ENCODE assay signal across 22 cellular contexts in genomic region chr10:116636976-116637375, GRCh38. TPM values are rescaled to one million over a fixed set of nuclear protein-coding genes. Genes with fewer than 3 reads are reported as not detected.
DNase-seq lines count a peak whose midpoint lies in the region; ATAC-seq, FAIRE-seq and TF ChIP-seq lines count a peak whose summit lies in the region.
"Had no signal": no experiment of that assay in that cellular context is flagged by ENCODE, and none has a peak within 500 bp of the region (broad histone marks: within the 10 kb centered on the region; RNA-seq: fewer than 3 reads in every experiment).

No MANE protein-coding gene starts in this region.

- H3K4me1 Mint-ChIP-seq in HFFc6 (ENCODE audit: low read depth) = no peaks in the 10 kb centered on the region
- H3K4me1 Mint-ChIP-seq: CD4-positive, CD25-positive, alpha-beta regulatory T cell; T-helper 17 cell had no signal

- H3K4me3 ChIP-seq in A549 (no peak overlapping the region), pancreas (peak overlapping the region in 3 of 4 donors; percentile 1 to 22 (median 15))
- H3K4me3 ChIP-seq: BLaER1, SK-N-MC had no signal

- no peak overlapping the region for H3K27ac Mint-ChIP-seq in HFFc6
- H3K27ac Mint-ChIP-seq: CD4-positive, CD25-positive, alpha-beta regulatory T cell; T-helper 17 cell had no signal

- TF ChIP-seq POLR2A in A549 (IDR thresholded peaks at IDR 0.05; ENCODE audit: low read length) = no peak

- no peak for ATAC-seq in A549
- ATAC-seq in HG02852 (IDR thresholded peaks at IDR 0.05; ENCODE audit: unreplicated experiment) = peak; percentile 79
- ATAC-seq in pancreas = peak in 2 of 4 donors; percentile 5 to 9
- ATAC-seq: Panc1 had no signal

- DNase-seq in A549 (ENCODE audit: low read depth in 1 of 2, low spot score in 1 of 2) = no peak
- DNase-seq in SK-MEL-5 (ENCODE audit: low read depth, low spot score) = peak; percentile 35
- DNase-seq in pancreas = peak in 1 of 6 donors; percentile 19
- DNase-seq in HFFc6 = no peak
- DNase-seq in D721Med (ENCODE audit: insufficient read length, low spot score) = no peak
- DNase-seq in NCI-H2081 treated with DMSO at 0.1 percent for 48 hours (lab: John Stamatoyannopoulos, UW) = no peak
- DNase-seq: CD4-positive, CD25-positive, alpha-beta regulatory T cell; H7; MM.1S; NCI-H2029; NCI-H526 treated with DMSO at 0.1 percent for 48 hours; SHP77; T-helper 17 cell had no signal

- no peak overlapping the region for H3K4me2 ChIP-seq in A549
- H3K4me2 ChIP-seq: BLaER1, KMS-11 had no signal

- CTCF ChIA-PET in A549 (lab: Yijun Ruan, JAX) = interaction anchor here (1.1 to 1.3 kb wide), 2 partner anchors 9 to 10 kb away, joined by 3 to 4 read pairs; no protein-coding TSS in a partner anchor

- H3K36me3 Mint-ChIP-seq in HFFc6 (ENCODE audit: low read depth) = no peaks in the 10 kb centered on the region
- H3K36me3 Mint-ChIP-seq: CD4-positive, CD25-positive, alpha-beta regulatory T cell had no signal

- H3K36me3 ChIP-seq in pancreas = peaks cover 3 to 43% (median 8%) of the 10 kb centered on the region in 3 donors
- H3K36me3 ChIP-seq: BLaER1 had no signal

- FAIRE-seq in A549 (lab: Jason Lieb, UNC) (no peak), pancreas (lab: Jason Lieb, UNC) (no peak), D721Med (lab: Jason Lieb, UNC) (no peak)
- FAIRE-seq: G401.6 had no signal

- H3K27ac ChIP-seq in A549 (no peak overlapping the region), pancreas (no peak overlapping the region)
- H3K27ac ChIP-seq: 22Rv1, BLaER1, KMS-11, RWPE1, SK-N-MC had no signal

- TF ChIP-seq RAD21 in A549 (conservative IDR thresholded peaks at IDR 0.05 in 1 of 2, IDR thresholded peaks at IDR 0.05 in 1 of 2) = no peak

- H3K4me1 ChIP-seq in A549 (0 out of 3 replicates have a peak, but pooled peaks cover 3% of the 10 kb centered on the region), pancreas (peaks cover 0 to 14% (median 0%) of the 10 kb centered on the region in 3 donors)

- H3K9me3 ChIP-seq in A549 (no peaks in the 10 kb centered on the region), pancreas (no peaks in the 10 kb centered on the region)
- H3K9me3 ChIP-seq: BLaER1 had no signal

- no peak overlapping the region for H3K4me3 Mint-ChIP-seq in HFFc6
- H3K4me3 Mint-ChIP-seq: CD4-positive, CD25-positive, alpha-beta regulatory T cell; T-helper 17 cell had no signal

- TF ChIP-seq CTCF in A549 (IDR thresholded peaks at IDR 0.05) = no peak
- no peak for TF ChIP-seq CTCF in pancreas (IDR thresholded peaks at IDR 0.05)
- TF ChIP-seq CTCF in HFFc6 (IDR thresholded peaks at IDR 0.05) = no peak
- TF ChIP-seq CTCF in D721Med (IDR thresholded peaks at IDR 0.05; ENCODE audit: insufficient read depth, missing control alignments) = no peak

- POLR2A ChIA-PET in A549 (lab: Yijun Ruan, JAX) = no interaction called here

- H3K27me3 ChIP-seq in pancreas = no peaks in the 10 kb centered on the region
- H3K27me3 ChIP-seq: BLaER1 had no signal

- no peak for TF ChIP-seq EP300 in A549 (IDR thresholded peaks at IDR 0.05)

- intact Hi-C loops in pancreas (cut with DNase I) = no loop called here

- H3K27me3 Mint-ChIP-seq in HFFc6 (ENCODE audit: insufficient read depth) = peaks cover 7% of the 10 kb centered on the region
- H3K27me3 Mint-ChIP-seq: CD4-positive, CD25-positive, alpha-beta regulatory T cell; T-helper 17 cell had no signal

- H3K9me3 Mint-ChIP-seq in HFFc6 = no peaks in the 10 kb centered on the region

- 1% methylated on average over 2 of the region's 2 CpGs for WGBS in A549 (ENCODE audit: missing lambda C conversion rate)
- 19 to 26% methylated on average over 2 of the region's 2 CpGs for WGBS in pancreas, 2 donors

- in situ Hi-C loops in SK-MEL-5 (cut with HindIII; ENCODE audit: low pct_unique_long_range_greater_than_20kb, low sequenced_read_pairs) = no loop called here

TF ChIP-seq in A549, 52 proteins besides CTCF, POLR2A, EP300 and RAD21:
- TF ChIP-seq POLR2AphosphoS2 (conservative IDR thresholded peaks at IDR 0.05; ENCODE audit: low read length) (no peak), USF2 (IDR thresholded peaks at IDR 0.05) (0 out of 2 replicates have a peak, but pooled peaks have one; percentile 10), NFE2L2 (conservative IDR thresholded peaks at IDR 0.05; ENCODE audit: low read length) (no peak)

RNA-seq across cellular contexts. Expression of gene PNLIPRP2, which starts 16.2 kb away (rescaled TPM):
- polyA plus RNA-seq in A549 (2011; rRNA removed) (not detected in 2 replicates), A549 (2017; fragmentation: RNase III; extraction: RNeasy Plus Mini Kit Qiagen cat#74134 plus additional on column Dnase treatment) (0.09 to 0.10 TPM in 2 of 3 replicates, not detected in the other), pancreas (1,000 to 10,000 TPM; 1,594 to 2,679 TPM)
- not detected in 2 replicates for polyA plus RNA-seq in A549 (2012; cell fraction: cytosol; rRNA removed)
- polyA plus RNA-seq in A549 (2012; cell fraction: nucleus; rRNA removed) = not detected in 2 replicates
- polyA minus RNA-seq in A549 (2011; rRNA and poly(A)+ RNA removed) = not detected in 2 replicates
- total RNA-seq in SK-MEL-5 (2014; rRNA removed; shearing (Covaris generic)) = 0.34 and 0.37 TPM in 2 replicates
- polyA plus RNA-seq in SK-MEL-5 (2015; cell fraction: cytosol; rRNA removed) = not detected in 2 replicates
- not detected in 2 replicates for polyA plus RNA-seq in SK-MEL-5 (2015; cell fraction: nucleus; rRNA removed)
- total RNA-seq in pancreas = 1,000 to 10,000 TPM in 5 of 6 donors, 100 to 1,000 TPM in 1; 455 to 7,545 (median 2,236) TPM
- not detected for total RNA-seq in HFFc6 (2021; fragmentation: NEBNext Ultra II Directional; extraction: Animal tissue kit (Norgen Biotek cat#: 25700))
- total RNA-seq: CD4-positive, CD25-positive, alpha-beta regulatory T cell; H7; NCI-H460; T-helper 17 cell had no signal
- polyA plus RNA-seq: CD4-positive, CD25-positive, alpha-beta regulatory T cell had no signal

RNA-seq across cellular contexts. Expression of gene PNLIPRP1, which starts 46.2 kb away (rescaled TPM):
- polyA plus RNA-seq in A549 (2011; rRNA removed) (not detected in 2 replicates), A549 (2017; fragmentation: RNase III; extraction: RNeasy Plus Mini Kit Qiagen cat#74134 plus additional on column Dnase treatment) (not detected in 3 replicates), pancreas (1,000 to 10,000 TPM; 3,212 to 6,957 TPM)
- not detected in 2 replicates for polyA plus RNA-seq in A549 (2012; cell fraction: cytosol; rRNA removed)
- not detected in 2 replicates for polyA plus RNA-seq in A549 (2012; cell fraction: nucleus; rRNA removed)
- not detected in 2 replicates for polyA minus RNA-seq in A549 (2011; rRNA and poly(A)+ RNA removed)
- total RNA-seq in SK-MEL-5 (2014; rRNA removed; shearing (Covaris generic)) = not detected in 2 replicates
- not detected in 2 replicates for polyA plus RNA-seq in SK-MEL-5 (2015; cell fraction: cytosol; rRNA removed)
- not detected in 2 replicates for polyA plus RNA-seq in SK-MEL-5 (2015; cell fraction: nucleus; rRNA removed)
- total RNA-seq in pancreas = 1,000 to 10,000 TPM; 4,088 to 8,927 (median 4,675) TPM
- total RNA-seq in HFFc6 (2021; fragmentation: NEBNext Ultra II Directional; extraction: Animal tissue kit (Norgen Biotek cat#: 25700)) = not detected
- total RNA-seq: CD4-positive, CD25-positive, alpha-beta regulatory T cell; H7; NCI-H460; T-helper 17 cell had no signal
- polyA plus RNA-seq: CD4-positive, CD25-positive, alpha-beta regulatory T cell had no signal

Comparison
In these comparisons a context has a peak if more than half of its experiments do, and no peak if none do; other contexts are left out.
1. RNA of gene PNLIPRP2, which starts 16.2 kb away (total RNA-seq): 455 to 7,545 TPM in pancreas; 0.34 to 0.37 TPM in SK-MEL-5 and not detected in HFFc6; every median in the first group is over 100 times any median in the second.
2. RNA of gene PNLIPRP1, which starts 46.2 kb away (total RNA-seq): 4,088 to 8,927 TPM in pancreas; not detected in SK-MEL-5 and not detected in HFFc6; every median in the first group is over 1,000 times any median in the second.